ENCODE assay signal across 8 cellular contexts in the genomic region with DNA sequence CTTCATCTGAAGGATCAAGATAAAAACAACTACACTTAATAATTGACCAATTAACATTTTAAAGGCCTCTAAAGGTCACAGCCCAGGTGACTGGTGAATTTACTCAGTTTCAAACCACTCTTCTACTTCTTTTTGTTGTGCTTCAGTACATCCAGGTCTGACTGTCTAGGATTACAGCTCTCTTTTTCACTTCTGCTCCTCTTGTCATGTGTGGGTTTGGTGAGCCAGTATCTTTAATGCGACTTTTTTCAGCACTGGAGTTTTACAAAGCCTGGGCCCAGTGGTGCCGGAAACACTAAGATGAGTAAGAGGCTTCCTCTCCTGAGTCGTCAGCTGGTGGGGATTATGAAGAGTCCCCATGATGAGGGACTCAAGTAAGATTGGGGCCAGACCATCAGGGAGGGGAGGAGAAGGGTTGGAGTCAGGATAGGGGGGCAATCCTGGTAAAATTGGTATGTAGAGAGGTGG. TPM values are rescaled to one million over a fixed set of nuclear protein-coding genes. Genes with fewer than 3 reads are reported as not detected.
DNase-seq lines count a peak whose midpoint lies in the region; ATAC-seq lines count a peak whose summit lies in the region.

No MANE protein-coding gene starts in this region.

- H3K27me3 ChIP-seq in thymus (ENCODE audit: control insufficient read depth, insufficient read depth) = no peaks in the 10 kb centered on the region

- 42% methylated on average over 3 of the region's 3 CpGs for WGBS in thymus

- DNase-seq in activated CD4-positive, CD25-positive, alpha-beta regulatory T cell treated with anti-CD3 and anti-CD28 coated beads, Interleukin-2, amount 50 U/mL, for 72 hours = peak; percentile 59
- DNase-seq in kidney tubule cell (ENCODE audit: low spot score) (peak; percentile 25), NCI-H748 treated with DMSO at 0.1 percent for 48 hours (lab: John Stamatoyannopoulos, UW) (no peak), NCI-H2171 treated with DMSO at 0.1 percent for 48 hours (lab: John Stamatoyannopoulos, UW) (no peak), SKM-1 treated with dmso at 0.1 percent for 144 hours (lab: John Stamatoyannopoulos, UW; ENCODE audit: unreplicated experiment) (no peak)

- peaks cover 59% of the 10 kb centered on the region for H3K4me1 ChIP-seq in thymus (ENCODE audit: control insufficient read depth, insufficient read depth, low read length)

- peak overlapping the region; percentile 35 for H3K4me3 ChIP-seq in thymus (ENCODE audit: low read length)

- peak overlapping the region; percentile 38 for H3K27ac ChIP-seq in thymus (ENCODE audit: low read depth)

- ATAC-seq in GM18873 (IDR thresholded peaks at IDR 0.05; ENCODE audit: low FRiP score, unreplicated experiment) (peak; percentile 99), HG02943 (IDR thresholded peaks at IDR 0.05; ENCODE audit: low read depth, unreplicated experiment) (peak; percentile 95)

- H3K36me3 ChIP-seq in thymus (ENCODE audit: control insufficient read depth, insufficient read depth) = peaks cover 8% of the 10 kb centered on the region

- no peaks in the 10 kb centered on the region for H3K9me3 ChIP-seq in thymus (ENCODE audit: control insufficient read depth)

RNA-seq across cellular contexts. Expression of a gene that starts 27.0 kb away (rescaled TPM):
- polyA plus RNA-seq in thymus = 36.0 TPM

Comparison
In these comparisons a context has a peak if more than half of its experiments do, and no peak if none do; other contexts are left out.
1. DNase-seq: peak in activated CD4-positive, CD25-positive, alpha-beta regulatory T cell treated with anti-CD3 and anti-CD28 coated beads, Interleukin-2, amount 50 U/mL, for 72 hours (single experiment) and kidney tubule cell (single experiment); none in NCI-H748 treated with DMSO at 0.1 percent for 48 hours (single experiment), NCI-H2171 treated with DMSO at 0.1 percent for 48 hours (single experiment) and SKM-1 treated with dmso at 0.1 percent for 144 hours (single experiment).